Comparison of ENCODE assay signal across 28 cellular contexts in genomic region chr7:43538404-43538771, GRCh38. TPM values are rescaled to one million over a fixed set of nuclear protein-coding genes. Genes with fewer than 3 reads are reported as not detected.
A peak's percentile ranks its signal among the peaks of the same experiment; 100 is the strongest.
DNase-seq lines count a peak whose midpoint lies in the region; ATAC-seq, FAIRE-seq and TF ChIP-seq lines count a peak whose summit lies in the region.
"Had no signal": no experiment of that assay in that cellular context is flagged by ENCODE, and none has a peak within 500 bp of the region (broad histone marks: within the 10 kb centered on the region; RNA-seq: fewer than 3 reads in every experiment).

No MANE protein-coding gene starts in this region.

- intact Hi-C loops in heart left ventricle (cut with DNase I) (no loop called here), sigmoid colon (cut with DNase I) (no loop called here)

- no peak for TF ChIP-seq EP300 in sigmoid colon (IDR thresholded peaks at IDR 0.05)

- no peaks in the 10 kb centered on the region for H3K9me3 Mint-ChIP-seq in activated T-helper 17 cell treated with anti-CD3 and anti-CD28 coated beads, Interleukin-2, amount 50 U/mL, for 72 hours
- H3K9me3 Mint-ChIP-seq: IgD-negative memory B cell had no signal

- peak; percentile 45 for FAIRE-seq in GM19239 (lab: Jason Lieb, UNC)
- no peak for FAIRE-seq in small intestine (lab: Jason Lieb, UNC)
- FAIRE-seq: A204.1, GM12891, H54 had no signal

- H3K36me3 Mint-ChIP-seq in activated T-helper 17 cell treated with anti-CD3 and anti-CD28 coated beads, Interleukin-2, amount 50 U/mL, for 72 hours (ENCODE audit: low read depth) = no peaks in the 10 kb centered on the region
- H3K36me3 Mint-ChIP-seq: CD4-positive, alpha-beta memory T cell; IgD-negative memory B cell had no signal

- no peaks in the 10 kb centered on the region for H3K4me1 Mint-ChIP-seq in activated T-helper 17 cell treated with anti-CD3 and anti-CD28 coated beads, Interleukin-2, amount 50 U/mL, for 72 hours
- H3K4me1 Mint-ChIP-seq: CD4-positive, alpha-beta memory T cell; IgD-negative memory B cell had no signal

- DNase-seq in heart left ventricle = no peak
- no peak for DNase-seq in right atrium auricular region (ENCODE audit: low spot score)
- no peak for DNase-seq in GM19239 (ENCODE audit: insufficient read length, low spot score)
- peak; percentile 5 for DNase-seq in fibroblast of peridontal ligament (ENCODE audit: extremely low read depth)
- DNase-seq in small intestine = peak; percentile 68
- no peak for DNase-seq in sigmoid colon
- no peak for DNase-seq in NCI-H345 (lab: John Stamatoyannopoulos, UW)
- DNase-seq: AML-193; CD4-positive, alpha-beta memory T cell; DMS 273 treated with DMSO at 0.1 percent for 48 hours; DMS79; GF-D8; MM.1S; NCI-H2029; NCI-H446 treated with DMSO at 0.1 percent for 48 hours; NCI-H526; NCI-H82; NK-92 treated with Interleukin-12 subunit alpha and Interleukin-12 subunit beta, amount 100 ng/mL, for 24 hours; RPMI8226; SHP77 treated with DMSO at 0.1 percent for 48 hours had no signal

- 47 to 56% (median 51%) methylated on average over 4 of the region's 4 CpGs for WGBS in heart left ventricle, 4 donors
- WGBS in small intestine, 3 donors = 28 to 62% (median 50%) methylated on average over 4 of the region's 4 CpGs
- WGBS in sigmoid colon, 2 donors = 70 to 85% methylated on average over 4 of the region's 4 CpGs

- peaks cover 6% of the 10 kb centered on the region for H3K27me3 Mint-ChIP-seq in activated T-helper 17 cell treated with anti-CD3 and anti-CD28 coated beads, Interleukin-2, amount 50 U/mL, for 72 hours

- H3K36me3 ChIP-seq in heart left ventricle (no peaks in the 10 kb centered on the region), right atrium auricular region (no peaks in the 10 kb centered on the region), small intestine (ENCODE audit: control insufficient read depth in 2 of 2, insufficient read depth in 2 of 2, low read length in 2 of 2) (no peaks in the 10 kb centered on the region), sigmoid colon (no peaks in the 10 kb centered on the region)

- no peak overlapping the region for H3K27ac Mint-ChIP-seq in activated T-helper 17 cell treated with anti-CD3 and anti-CD28 coated beads, Interleukin-2, amount 50 U/mL, for 72 hours
- H3K27ac Mint-ChIP-seq: CD4-positive, alpha-beta memory T cell; IgD-negative memory B cell had no signal

- H3K27ac ChIP-seq in heart left ventricle = peak overlapping the region in 1 of 12 donors; percentile 9
- H3K27ac ChIP-seq in right atrium auricular region = no peak overlapping the region
- H3K27ac ChIP-seq in small intestine (ENCODE audit: low read depth in 1 of 2, low read length in 1 of 2) = no peak overlapping the region
- no peak overlapping the region for H3K27ac ChIP-seq in sigmoid colon
- H3K27ac ChIP-seq: BLaER1 treated with 17β-estradiol and CSF1 and Interleukin-3, amounts not matched to agents 10 nM and 100 nM; HL-60; KMS-11 had no signal

- TF ChIP-seq CTCF in heart left ventricle (IDR thresholded peaks at IDR 0.05) (no peak), right atrium auricular region (IDR thresholded peaks at IDR 0.05) (no peak), sigmoid colon (IDR thresholded peaks at IDR 0.05) (no peak)

- TF ChIP-seq POLR2A in heart left ventricle (IDR thresholded peaks at IDR 0.05) = no peak
- TF ChIP-seq POLR2A in sigmoid colon (IDR thresholded peaks at IDR 0.05) = no peak

- H3K9me3 ChIP-seq in heart left ventricle = no peaks in the 10 kb centered on the region
- H3K9me3 ChIP-seq in right atrium auricular region = no peaks in the 10 kb centered on the region
- no peaks in the 10 kb centered on the region for H3K9me3 ChIP-seq in small intestine (ENCODE audit: control insufficient read depth, low read depth)
- H3K9me3 ChIP-seq in sigmoid colon = no peaks in the 10 kb centered on the region
- H3K9me3 ChIP-seq: BLaER1 treated with 17β-estradiol and CSF1 and Interleukin-3, amounts not matched to agents 10 nM and 100 nM had no signal

- H3K4me1 ChIP-seq in heart left ventricle (peaks cover 0 to 24% (median 2%) of the 10 kb centered on the region in 12 donors), right atrium auricular region (peaks cover 0 to 8% of the 10 kb centered on the region in 2 donors), small intestine (ENCODE audit: control insufficient read depth in 2 of 2, insufficient read depth in 1 of 2, low read depth in 1 of 2, low read length in 1 of 2) (peaks cover 0 to 5% of the 10 kb centered on the region in 2 donors), sigmoid colon (peaks cover 0 to 8% (median 7%) of the 10 kb centered on the region in 4 donors)

- no peak overlapping the region for H3K4me3 Mint-ChIP-seq in activated T-helper 17 cell treated with anti-CD3 and anti-CD28 coated beads, Interleukin-2, amount 50 U/mL, for 72 hours
- H3K4me3 Mint-ChIP-seq: CD4-positive, alpha-beta memory T cell; IgD-negative memory B cell had no signal

- H3K27me3 ChIP-seq in heart left ventricle (peaks cover 0 to 5% (median 0%) of the 10 kb centered on the region in 9 donors), right atrium auricular region (no peaks in the 10 kb centered on the region), small intestine (ENCODE audit: control insufficient read depth in 2 of 2, insufficient read depth in 2 of 2, low read length in 2 of 2) (peaks cover 0 to 2% of the 10 kb centered on the region in 2 donors), sigmoid colon (no peaks in the 10 kb centered on the region)
- H3K27me3 ChIP-seq: BLaER1 treated with 17β-estradiol and CSF1 and Interleukin-3, amounts not matched to agents 10 nM and 100 nM had no signal

- peak in 3 of 4 donors; percentile 64 to 65 (median 64) for ATAC-seq in heart left ventricle
- no peak for ATAC-seq in activated T-helper 17 cell treated with anti-CD3 and anti-CD28 coated beads, Interleukin-2, amount 50 U/mL, for 72 hours (replicated peaks)

- no peak overlapping the region for H3K4me3 ChIP-seq in heart left ventricle
- no peak overlapping the region for H3K4me3 ChIP-seq in right atrium auricular region
- no peak overlapping the region for H3K4me3 ChIP-seq in small intestine (ENCODE audit: low read depth in 1 of 2, low read length in 2 of 2)
- H3K4me3 ChIP-seq in sigmoid colon = no peak overlapping the region
- H3K4me3 ChIP-seq: BLaER1 treated with 17β-estradiol and CSF1 and Interleukin-3, amounts not matched to agents 10 nM and 100 nM had no signal

RNA-seq across cellular contexts. Expression of gene STK17A, which starts 44.5 kb away (rescaled TPM):
- total RNA-seq in heart left ventricle = 10 to 100 TPM; 18.7 to 43.9 (median 26.6) TPM
- polyA plus RNA-seq in heart left ventricle = 10 to 100 TPM; 11.9 to 17.8 TPM
- 10 to 100 TPM; 15.6 to 25.9 TPM for total RNA-seq in right atrium auricular region
- polyA plus RNA-seq in small intestine = 10 to 100 TPM in 2 of 3 donors, 1 to 10 TPM in 1; 6.6 to 11.9 (median 11.2) TPM
- 10 to 100 TPM in 3 of 4 donors, 1 to 10 TPM in 1; 9.3 to 22.3 (median 11.9) TPM for total RNA-seq in sigmoid colon
- 10 to 100 TPM; 16.8 to 29.6 (median 26.6) TPM for polyA plus RNA-seq in sigmoid colon
- 10 to 100 TPM; 47.6 to 71.7 TPM for total RNA-seq in activated T-helper 17 cell treated with anti-CD3 and anti-CD28 coated beads, Interleukin-2, amount 50 U/mL, for 72 hours

Comparison
In these comparisons a context has a peak if more than half of its experiments do, and no peak if none do; other contexts are left out.
1. DNase-seq: peak in fibroblast of peridontal ligament (single experiment) and small intestine (single experiment); none in heart left ventricle (0 of 5), right atrium auricular region (single experiment), GM19239 (single experiment), sigmoid colon (single experiment) and NCI-H345 (single experiment).